Comparison of ENCODE assay signal across 22 cellular contexts in genomic region chr1:22542886-22543285, GRCh38. TPM values are rescaled to one million over a fixed set of nuclear protein-coding genes. Genes with fewer than 3 reads are reported as not detected.
"Had no signal": no experiment of that assay in that cellular context is flagged by ENCODE, and none has a peak within 500 bp of the region (broad histone marks: within the 10 kb centered on the region; RNA-seq: fewer than 3 reads in every experiment).

No MANE protein-coding gene starts in this region.

- H3K79me2 ChIP-seq: hepatocyte had no signal

- DNase-seq: effector CD4-positive, alpha-beta T cell; endodermal cell; foreskin melanocyte; head of caudate nucleus; kidney; left cardiac atrium; left ventricle myocardium superior; naive thymus-derived CD8-positive, alpha-beta T cell; posterior cingulate gyrus; stimulated activated CD4-positive, alpha-beta T cell treated with anti-CD3 and anti-CD28 coated beads, Interleukin-2, amount 100 ng/mL, for 48 hours; stimulated activated naive CD4-positive, alpha-beta T cell treated with Interleukin-2 at 50 U/mL for 16 hours; trophoblast cell had no signal

- H3K4me1 Mint-ChIP-seq: endodermal cell had no signal

- ATAC-seq: left cardiac atrium; left ventricle myocardium superior; naive thymus-derived CD8-positive, alpha-beta T cell had no signal

- H3K4me3 Mint-ChIP-seq: endodermal cell had no signal

- H3K4me2 ChIP-seq: hepatocyte, smooth muscle cell had no signal

- H2AFZ ChIP-seq: hepatocyte had no signal

- H3K27ac Mint-ChIP-seq: endodermal cell had no signal

- H3K4me3 ChIP-seq: coronary artery, hepatocyte, smooth muscle cell had no signal

- H3K9me3 Mint-ChIP-seq: endodermal cell; naive thymus-derived CD8-positive, alpha-beta T cell had no signal

- H3K27ac ChIP-seq: coronary artery, hepatocyte had no signal

- H3K36me3 Mint-ChIP-seq: naive thymus-derived CD8-positive, alpha-beta T cell had no signal

RNA-seq across cellular contexts. Expression of gene EPHA8, which starts 20.4 kb away (rescaled TPM):
- total RNA-seq: dermis microvascular lymphatic vessel endothelial cell; endothelial cell of umbilical vein; hepatocyte; left cardiac atrium; left ventricle myocardium superior; lung microvascular endothelial cell; mesenteric fat pad; mononuclear cell; naive thymus-derived CD8-positive, alpha-beta T cell; pulmonary artery endothelial cell; smooth muscle cell; urinary bladder had no signal
- polyA plus RNA-seq: endothelial cell of umbilical vein; hepatocyte; naive thymus-derived CD8-positive, alpha-beta T cell; smooth muscle cell; urinary bladder had no signal
